Comparison of ENCODE assay signal across 8 cellular contexts in the genomic region with DNA sequence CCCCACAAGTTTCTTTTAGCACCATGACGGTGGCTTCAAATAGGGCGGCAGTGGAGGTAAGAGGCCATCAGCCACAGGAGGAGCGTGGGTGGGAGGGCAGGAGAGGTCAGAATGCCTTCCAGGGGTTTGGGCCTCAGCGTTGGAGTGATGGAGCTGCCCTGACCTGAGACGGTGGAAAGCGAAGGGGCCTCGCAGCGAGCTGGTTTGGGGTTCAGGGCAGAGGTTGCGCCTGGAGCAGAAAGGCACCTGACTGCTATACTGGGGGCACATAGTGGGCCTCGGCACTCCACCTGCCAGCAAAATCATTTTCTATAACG. TPM values are rescaled to one million over a fixed set of nuclear protein-coding genes. Genes with fewer than 3 reads are reported as not detected.
A peak's percentile ranks its signal among the peaks of the same experiment; 100 is the strongest.
DNase-seq lines count a peak whose midpoint lies in the region; ATAC-seq, FAIRE-seq and TF ChIP-seq lines count a peak whose summit lies in the region.

No MANE protein-coding gene starts in this region.

- no peak for ATAC-seq in left lung

- H3K36me3 ChIP-seq in left lung (no peaks in the 10 kb centered on the region), testis (ENCODE audit: low read depth, missing control alignments) (no peaks in the 10 kb centered on the region)

- H3K4me1 ChIP-seq in left lung (peaks cover 17 to 29% of the 10 kb centered on the region in 2 donors), testis (peaks cover 23% of the 10 kb centered on the region)

- DNase-seq in activated CD4-positive, alpha-beta T cell treated with anti-CD3 and anti-CD28 coated beads, Interleukin-2, amount 10 ng/mL, durations not matched to agents 24 days and 14 days: no peak
- no peak for DNase-seq in activated CD4-positive, alpha-beta T cell treated with anti-CD3 and anti-CD28 coated beads for 48 hours
- DNase-seq in left lung: peak in 1 of 2 donors; percentile 59
- DNase-seq in testis: no peak
- no peak for DNase-seq in HK-2 (ENCODE audit: unreplicated experiment)
- DNase-seq in hippocampal formation (lab: John Stamatoyannopoulos, UW): no peak
- DNase-seq in HTR-8/SVneo (ENCODE audit: insufficient read length, low spot score): no peak

- FAIRE-seq in HTR-8/SVneo (lab: Jason Lieb, UNC): no peak

- peaks cover 4% of the 10 kb centered on the region for H3K36me3 Mint-ChIP-seq in activated CD4-positive, alpha-beta T cell treated with anti-CD3 and anti-CD28 coated beads, Interleukin-2, amount 10 ng/mL, durations not matched to agents 24 days and 14 days (ENCODE audit: low read depth)

- peaks cover 24% of the 10 kb centered on the region for H3K4me1 Mint-ChIP-seq in activated CD4-positive, alpha-beta T cell treated with anti-CD3 and anti-CD28 coated beads, Interleukin-2, amount 10 ng/mL, durations not matched to agents 24 days and 14 days

- no peaks in the 10 kb centered on the region for H3K9me3 ChIP-seq in left lung
- H3K9me3 ChIP-seq in testis: no peaks in the 10 kb centered on the region

- H3K4me3 Mint-ChIP-seq in activated CD4-positive, alpha-beta T cell treated with anti-CD3 and anti-CD28 coated beads, Interleukin-2, amount 10 ng/mL, durations not matched to agents 24 days and 14 days: peak overlapping the region; percentile 95

- peak overlapping the region; percentile 77 to 83 for H3K4me3 ChIP-seq in left lung
- peak overlapping the region; percentile 70 to 98 for H3K4me3 ChIP-seq in testis

- peaks cover 9% of the 10 kb centered on the region for H3K9me3 Mint-ChIP-seq in activated CD4-positive, alpha-beta T cell treated with anti-CD3 and anti-CD28 coated beads, Interleukin-2, amount 10 ng/mL, durations not matched to agents 24 days and 14 days

- intact Hi-C loops in activated CD4-positive, alpha-beta T cell treated with anti-CD3 and anti-CD28 coated beads, Interleukin-2, amount 10 ng/mL, durations not matched to agents 24 days and 14 days (cut with micrococcal nuclease): loop anchor here (1.0 to 5.0 kb wide), 6 partner anchors 53 to 828 kb away; a partner anchor contains a TSS
- intact Hi-C loops in left lung (cut with DNase I): no loop called here
- intact Hi-C loops in testis (cut with DNase I; ENCODE audit: low total_unique reads): loop anchor here (10.0 kb wide), 1 partner anchor 100 kb away; a partner anchor contains a TSS

- TF ChIP-seq CTCF in left lung (IDR thresholded peaks at IDR 0.05) (no peak), testis (IDR thresholded peaks at IDR 0.05) (no peak)

- peak overlapping the region; percentile 95 for H3K27ac Mint-ChIP-seq in activated CD4-positive, alpha-beta T cell treated with anti-CD3 and anti-CD28 coated beads, Interleukin-2, amount 10 ng/mL, durations not matched to agents 24 days and 14 days

- peaks cover 0 to 12% of the 10 kb centered on the region in 2 donors for H3K27me3 ChIP-seq in left lung
- no peaks in the 10 kb centered on the region for H3K27me3 ChIP-seq in testis

- H3K27me3 Mint-ChIP-seq in activated CD4-positive, alpha-beta T cell treated with anti-CD3 and anti-CD28 coated beads, Interleukin-2, amount 10 ng/mL, durations not matched to agents 24 days and 14 days: peaks cover 2% of the 10 kb centered on the region

- WGBS in testis, 2 donors: 57 to 61% methylated on average over 3 to 11 of the region's 11 CpGs

- peak overlapping the region; percentile 92 for H3K27ac ChIP-seq in angular gyrus (ENCODE audit: low read depth, low read length)
- H3K27ac ChIP-seq in left lung: peak overlapping the region; percentile 85 to 88
- H3K27ac ChIP-seq in testis: peak overlapping the region; percentile 91 to 95

- TF ChIP-seq POLR2A in testis (IDR thresholded peaks at IDR 0.05): no peak

RNA-seq across cellular contexts. Expression of a gene that starts 0.4 kb away (rescaled TPM):
- 20.6 and 23.7 TPM in 2 replicates for total RNA-seq in activated CD4-positive, alpha-beta T cell treated with anti-CD3 and anti-CD28 coated beads, Interleukin-2, amount 10 ng/mL, durations not matched to agents 24 days and 14 days
- 10 to 100 TPM; 25.3 to 35.5 TPM for total RNA-seq in left lung
- 10 to 100 TPM; 66.4 to 75.3 TPM for total RNA-seq in testis
- 63.2 TPM for polyA plus RNA-seq in testis (ENCODE audit: insufficient read depth, low read depth, low replicate concordance)

RNA-seq across cellular contexts. Expression of a gene that starts 53.4 kb away (rescaled TPM):
- total RNA-seq in activated CD4-positive, alpha-beta T cell treated with anti-CD3 and anti-CD28 coated beads, Interleukin-2, amount 10 ng/mL, durations not matched to agents 24 days and 14 days: 2.8 and 3.2 TPM in 2 replicates
- total RNA-seq in left lung (10 to 100 TPM; 36.2 to 42.4 TPM), testis (10 to 100 TPM; 27.2 to 41.1 TPM)
- polyA plus RNA-seq in testis (ENCODE audit: insufficient read depth, low read depth, low replicate concordance): 22.0 TPM

Comparison
In these comparisons a context has a peak if more than half of its experiments do, and no peak if none do; other contexts are left out.
1. intact Hi-C loops: an anchor here in activated CD4-positive, alpha-beta T cell treated with anti-CD3 and anti-CD28 coated beads, Interleukin-2, amount 10 ng/mL, durations not matched to agents 24 days and 14 days (1.0 to 5.0 kb wide) and testis (10.0 kb wide); none called in left lung.